ENCODE assay signal across 17 cellular contexts in the genomic region with DNA sequence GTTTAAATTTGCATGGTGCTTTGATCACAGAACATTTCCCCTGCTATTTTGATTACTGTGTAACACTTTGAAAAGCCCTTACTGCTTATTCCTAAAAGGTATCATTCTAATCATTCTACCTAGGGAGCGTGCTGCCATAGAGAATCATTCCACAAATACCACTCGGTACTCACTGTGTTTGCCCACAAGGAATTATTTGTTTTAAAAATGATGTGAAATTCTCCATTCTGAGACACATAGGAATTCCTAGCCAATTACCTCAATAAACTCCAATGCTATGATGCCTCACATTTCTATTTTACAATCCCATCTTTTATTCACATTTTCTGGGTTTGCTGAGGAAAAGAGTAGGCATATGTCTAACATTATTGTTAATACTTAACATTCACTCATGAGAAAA.
"Had no signal": no experiment of that assay in that cellular context is flagged by ENCODE, and none has a peak within 500 bp of the region (broad histone marks: within the 10 kb centered on the region; RNA-seq: fewer than 3 reads in every experiment).

No MANE protein-coding gene starts in this region.

- H3K4me3 ChIP-seq: adrenal gland, dorsolateral prefrontal cortex, esophagus squamous epithelium, left ventricle myocardium inferior, ovary had no signal

- H3K36me3 ChIP-seq: adrenal gland, esophagus squamous epithelium, left ventricle myocardium inferior, ovary had no signal

- H3K4me1 ChIP-seq: adrenal gland, esophagus squamous epithelium, left ventricle myocardium inferior had no signal

- H3K27me3 ChIP-seq: adrenal gland, dorsolateral prefrontal cortex, esophagus squamous epithelium, ovary had no signal

- DNase-seq: activated B cell treated with CpG ODN at 0.5 μM for 24 hours; activated CD4-positive, alpha-beta T cell treated with anti-CD3 and anti-CD28 coated beads, Interleukin-2, amount 10 ng/mL, durations not matched to agents 24 days and 14 days; activated naive CD4-positive, alpha-beta T cell treated with anti-CD3 and anti-CD28 coated beads, Interleukin-2, amount 10 ng/mL, durations not matched to agents 7 days and 5 days; adrenal gland; cerebellar nuclear complex; dorsolateral prefrontal cortex; esophagus squamous epithelium; islet precursor cell; left ventricle myocardium inferior; nephron progenitor cell; ovary; stimulated activated CD4-positive, alpha-beta T cell treated with anti-CD3 and anti-CD28 coated beads, Interleukin-4, amount 100 ng/mL, for 1 hour; stimulated activated naive CD8-positive, alpha-beta T cell treated with anti-CD3 and anti-CD28 coated beads, Interleukin-15, amount 100 ng/mL, for 72 hours; T-helper 17 cell had no signal

- H3K27ac ChIP-seq: adrenal gland, dorsolateral prefrontal cortex, esophagus squamous epithelium, left ventricle myocardium inferior, ovary had no signal

- FAIRE-seq: endometrium, frontal cortex had no signal

- ATAC-seq: activated T-helper 17 cell treated with anti-CD3 and anti-CD28 coated beads, Interleukin-2, amount 50 U/mL, for 72 hours; stimulated activated naive CD8-positive, alpha-beta T cell treated with anti-CD3 and anti-CD28 coated beads, Interleukin-15, amount 100 ng/mL, for 72 hours; T-helper 17 cell had no signal

- H3K9me3 ChIP-seq: adrenal gland, esophagus squamous epithelium, left ventricle myocardium inferior, ovary had no signal
